ENCODE assay signal across 16 cellular contexts in the genomic region with DNA sequence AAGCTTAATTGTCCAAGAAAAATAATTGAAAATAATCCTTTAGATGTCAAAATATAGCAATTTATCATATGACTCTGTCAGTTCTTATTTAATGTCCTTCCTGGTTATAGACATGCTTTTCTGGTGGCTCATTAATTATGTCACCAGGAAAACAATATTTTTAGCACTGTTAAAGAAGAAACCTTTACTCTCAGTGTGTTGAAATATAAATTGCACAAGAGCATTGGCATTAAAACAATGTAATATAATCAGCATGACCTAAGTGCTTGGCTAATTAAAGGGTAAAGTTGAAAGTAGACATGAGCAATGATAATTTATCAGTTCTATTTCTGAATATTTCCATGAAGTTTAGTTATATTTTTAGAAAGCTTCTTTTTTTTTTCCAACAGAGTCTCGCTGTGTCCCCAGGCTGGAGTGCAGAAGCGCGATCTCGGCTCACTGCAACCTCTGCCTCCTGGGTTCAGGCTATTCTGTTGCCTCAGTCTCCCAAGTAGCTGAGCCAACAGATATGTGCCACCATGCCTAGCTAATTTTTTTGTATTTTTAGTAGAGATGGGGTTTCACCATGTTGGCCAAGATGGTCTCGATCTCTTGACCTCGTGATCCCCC.
DNase-seq lines count a peak whose midpoint lies in the region; ATAC-seq and TF ChIP-seq lines count a peak whose summit lies in the region.
"Had no signal": no experiment of that assay in that cellular context is flagged by ENCODE, and none has a peak within 500 bp of the region (broad histone marks: within the 10 kb centered on the region; RNA-seq: fewer than 3 reads in every experiment).

No MANE protein-coding gene starts in this region.

- DNase-seq in Right ventricle myocardium superior (no peak), right atrium auricular region (ENCODE audit: low spot score) (no peak), epithelial cell of esophagus (ENCODE audit: low read depth) (peak; percentile 68), left ventricle myocardium superior (peak; percentile 41), A673 (ENCODE audit: low spot score) (no peak), NCI-H146 (lab: John Stamatoyannopoulos, UW) (no peak)
- DNase-seq in activated CD4-positive, alpha-beta T cell treated with anti-CD3 and anti-CD28 coated beads for 48 hours: no peak
- DNase-seq: Caco-2, DMS53, Kasumi-1, NCI-H1092, NCI-H1694 treated with DMSO at 0.1 percent for 48 hours, NCI-H748 treated with DMSO at 0.1 percent for 48 hours, PC-3 had no signal

- peak overlapping the region in 1 of 2 donors; percentile 54 for H3K27ac ChIP-seq in right atrium auricular region
- H3K27ac ChIP-seq in A673 (ENCODE audit: low read depth, low read length, poor library complexity, severe bottlenecking): no peak overlapping the region
- H3K27ac ChIP-seq: A549 had no signal

- CTCF ChIA-PET in A673 (lab: Charles Lee): no interaction called here

- H3K36me3 ChIP-seq in right atrium auricular region (no peaks in the 10 kb centered on the region), A673 (ENCODE audit: insufficient read depth, low read length, poor library complexity, severe bottlenecking) (no peaks in the 10 kb centered on the region)

- no TSS peak for BruUV-seq in A673 (replicated peaks; lab: Mats Ljungman, UMichigan)

- peak; percentile 93 for ATAC-seq in Right ventricle myocardium superior (ENCODE audit: poor library complexity)
- ATAC-seq in left ventricle myocardium superior: peak; percentile 96
- ATAC-seq in HG03378 (IDR thresholded peaks at IDR 0.05; ENCODE audit: unreplicated experiment): no peak
- ATAC-seq: A549, PC-3 had no signal

- no peak overlapping the region for H3K4me3 ChIP-seq in right atrium auricular region
- H3K4me3 ChIP-seq in epithelial cell of esophagus (ENCODE audit: low read length): no peak overlapping the region
- no peak overlapping the region for H3K4me3 ChIP-seq in A673 (ENCODE audit: low read depth, low read length, poor library complexity, severe bottlenecking)
- H3K4me3 ChIP-seq: A549 had no signal

- POLR2A ChIA-PET in A673 (lab: Charles Lee; ENCODE audit: low non-redundant PET): no interaction called here

- H3K27me3 ChIP-seq in right atrium auricular region (no peaks in the 10 kb centered on the region), A673 (replicated peaks; ENCODE audit: insufficient read depth, low read depth, low read length, poor library complexity) (no peaks in the 10 kb centered on the region)

- intact Hi-C loops in Right ventricle myocardium superior (cut with DNase I): no loop called here
- intact Hi-C loops in left ventricle myocardium superior (cut with micrococcal nuclease): no loop called here
- intact Hi-C loops in A673 (cut with micrococcal nuclease; ENCODE audit: unreplicated experiment): no loop called here

- H3K4me1 ChIP-seq in right atrium auricular region (no peaks in the 10 kb centered on the region), A673 (ENCODE audit: insufficient read depth, low read length, poor library complexity, severe bottlenecking) (no peaks in the 10 kb centered on the region)
- H3K4me1 ChIP-seq: A549 had no signal

- H3K9me3 ChIP-seq in right atrium auricular region: peaks cover 0 to 18% of the 10 kb centered on the region in 2 donors
- H3K9me3 ChIP-seq in A673 (ENCODE audit: low read depth, low read length, poor library complexity, severe bottlenecking): no peaks in the 10 kb centered on the region
- H3K9me3 ChIP-seq: A549 had no signal

- TF ChIP-seq CTCF in right atrium auricular region (IDR thresholded peaks at IDR 0.05) (no peak), epithelial cell of esophagus (IDR thresholded peaks at IDR 0.05; ENCODE audit: insufficient read depth, low read depth, low read length, missing control alignments) (no peak), A673 (conservative IDR thresholded peaks at IDR 0.05; ENCODE audit: low read depth, low read length) (no peak)

Comparison
In these comparisons a context has a peak if more than half of its experiments do, and no peak if none do; other contexts are left out.
1. DNase-seq: peak in epithelial cell of esophagus (single experiment) and left ventricle myocardium superior (single experiment); none in Right ventricle myocardium superior (single experiment), right atrium auricular region (single experiment), A673 (single experiment), NCI-H146 (single experiment) and activated CD4-positive, alpha-beta T cell treated with anti-CD3 and anti-CD28 coated beads for 48 hours (single experiment).